In genomic region chr2:22885245-22885644, GRCh38 we compare ENCODE assay signal across 20 cellular contexts.
"Had no signal": no experiment of that assay in that cellular context is flagged by ENCODE, and none has a peak within 500 bp of the region (broad histone marks: within the 10 kb centered on the region; RNA-seq: fewer than 3 reads in every experiment).

No MANE protein-coding gene starts in this region.

- H3K27me3 Mint-ChIP-seq: effector memory CD8-positive, alpha-beta T cell; memory B cell; stimulated activated naive B cell treated with anti-CD40 and anti-IgM and Interleukin-4, amounts not matched to agents 10 μg/mL and 1 μg/mL and 100 μg/mL, for 72 hours; stimulated activated naive CD8-positive, alpha-beta T cell treated with anti-CD3 and anti-CD28 coated beads, Interleukin-15, Interleukin-2, amounts not matched to agents 100 ng/mL and 50 ng/mL, for 24 hours had no signal

- ATAC-seq: effector memory CD8-positive, alpha-beta T cell; left lobe of liver; natural killer cell; psoas muscle; right cardiac atrium; stimulated activated naive B cell treated with anti-CD40 and anti-IgM and Interleukin-4, amounts not matched to agents 10 μg/mL and 1 μg/mL and 100 μg/mL, for 72 hours had no signal

- H3K4me3 ChIP-seq: lung, ovary, psoas muscle, sigmoid colon, thoracic aorta, tibial nerve, upper lobe of left lung had no signal

- H3K36me3 Mint-ChIP-seq: memory B cell; natural killer cell; stimulated activated naive B cell treated with anti-CD40 and anti-IgM and Interleukin-4, amounts not matched to agents 10 μg/mL and 1 μg/mL and 100 μg/mL, for 72 hours had no signal

- H3K27ac ChIP-seq: ovary, psoas muscle, sigmoid colon, thoracic aorta, tibial nerve, upper lobe of left lung had no signal

- H3K27ac Mint-ChIP-seq: effector memory CD8-positive, alpha-beta T cell; memory B cell; natural killer cell; stimulated activated naive B cell treated with anti-CD40 and anti-IgM and Interleukin-4, amounts not matched to agents 10 μg/mL and 1 μg/mL and 100 μg/mL, for 72 hours; stimulated activated naive CD8-positive, alpha-beta T cell treated with anti-CD3 and anti-CD28 coated beads, Interleukin-15, Interleukin-2, amounts not matched to agents 100 ng/mL and 50 ng/mL, for 24 hours had no signal

- H3K4me1 ChIP-seq: psoas muscle, tibial nerve, upper lobe of left lung had no signal

- H3K36me3 ChIP-seq: ovary, sigmoid colon, thoracic aorta, tibial nerve, upper lobe of left lung had no signal

- H3K27me3 ChIP-seq: ovary, sigmoid colon, tibial nerve, upper lobe of left lung had no signal

- H3K9me3 Mint-ChIP-seq: memory B cell; stimulated activated naive CD8-positive, alpha-beta T cell treated with anti-CD3 and anti-CD28 coated beads, Interleukin-15, Interleukin-2, amounts not matched to agents 100 ng/mL and 50 ng/mL, for 24 hours had no signal

- H3K4me1 Mint-ChIP-seq: memory B cell; natural killer cell; stimulated activated naive B cell treated with anti-CD40 and anti-IgM and Interleukin-4, amounts not matched to agents 10 μg/mL and 1 μg/mL and 100 μg/mL, for 72 hours had no signal

- H3K4me3 Mint-ChIP-seq: effector memory CD8-positive, alpha-beta T cell; memory B cell; natural killer cell; stimulated activated naive B cell treated with anti-CD40 and anti-IgM and Interleukin-4, amounts not matched to agents 10 μg/mL and 1 μg/mL and 100 μg/mL, for 72 hours; stimulated activated naive CD8-positive, alpha-beta T cell treated with anti-CD3 and anti-CD28 coated beads, Interleukin-15, Interleukin-2, amounts not matched to agents 100 ng/mL and 50 ng/mL, for 24 hours had no signal

- H3K9me3 ChIP-seq: ovary, psoas muscle, sigmoid colon, thoracic aorta, tibial nerve, upper lobe of left lung had no signal

- DNase-seq: cortex of kidney; effector memory CD8-positive, alpha-beta T cell; erythroblast; hypothalamus; kidney; natural killer cell; occipital lobe; ovary; posterior cingulate gyrus; psoas muscle; right cardiac atrium; sigmoid colon; stimulated activated naive B cell treated with anti-CD40 and anti-IgM and Interleukin-4, amounts not matched to agents 10 μg/mL and 1 μg/mL and 100 μg/mL, for 72 hours; upper lobe of left lung had no signal
